Comparison of ENCODE assay signal across 1 cellular context in the genomic region with DNA sequence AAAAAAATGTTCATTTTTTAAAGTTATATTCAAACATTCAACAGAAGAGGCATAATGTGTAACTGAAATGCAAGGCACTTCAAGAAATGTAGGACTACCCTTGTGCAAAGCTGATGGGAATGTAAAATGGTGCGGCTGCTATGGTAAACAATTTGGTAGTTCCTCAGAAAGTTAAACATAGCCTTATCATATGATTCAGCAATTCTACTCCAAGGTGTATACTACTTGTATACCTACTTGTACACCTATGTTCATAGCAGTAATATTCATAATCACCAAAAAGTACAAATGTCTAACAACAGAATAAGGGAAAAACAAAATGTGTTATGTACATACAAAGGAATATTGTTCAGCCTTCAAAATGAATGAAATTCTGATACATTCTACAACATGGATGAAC.
TF ChIP-seq lines count a peak whose summit lies in the region.

No MANE protein-coding gene starts in this region.

TF ChIP-seq in K562, 482 proteins besides CTCF, POLR2A, EP300 and RAD21 (continued from another document):
- TF ChIP-seq SMARCB1 (IDR thresholded peaks at IDR 0.05; ENCODE audit: insufficient read length, low read depth) (no peak), CBX1 (IDR thresholded peaks at IDR 0.05; ENCODE audit: low read depth) (no peak), GTF2E2 (tag; IDR thresholded peaks at IDR 0.05) (no peak), KDM1A (IDR thresholded peaks at IDR 0.05) (peak in 1 of 2 experiments; percentile 50; a peak in 1 of 4 replicates), MBD1 (CRISPR knock-in tag; IDR thresholded peaks at IDR 0.05) (no peak), LCOR (CRISPR knock-in tag; IDR thresholded peaks at IDR 0.05) (no peak), CBFA2T3 (IDR thresholded peaks at IDR 0.05) (no peak), MAFF (IDR thresholded peaks at IDR 0.05; ENCODE audit: low read length) (peak; percentile 26; the same call in 1 of the 2 replicates), MAFK (IDR thresholded peaks at IDR 0.05; ENCODE audit: low read length) (peak; percentile 24; the same call in 1 of the 2 replicates), FOXJ3 (CRISPR knock-in tag; IDR thresholded peaks at IDR 0.05) (no peak), ELF2 (CRISPR knock-in tag; IDR thresholded peaks at IDR 0.05) (no peak)
TF ChIP-seq in K562: peak in this region for 7.
